ENCODE assay signal across 1 cellular context in the genomic region with DNA sequence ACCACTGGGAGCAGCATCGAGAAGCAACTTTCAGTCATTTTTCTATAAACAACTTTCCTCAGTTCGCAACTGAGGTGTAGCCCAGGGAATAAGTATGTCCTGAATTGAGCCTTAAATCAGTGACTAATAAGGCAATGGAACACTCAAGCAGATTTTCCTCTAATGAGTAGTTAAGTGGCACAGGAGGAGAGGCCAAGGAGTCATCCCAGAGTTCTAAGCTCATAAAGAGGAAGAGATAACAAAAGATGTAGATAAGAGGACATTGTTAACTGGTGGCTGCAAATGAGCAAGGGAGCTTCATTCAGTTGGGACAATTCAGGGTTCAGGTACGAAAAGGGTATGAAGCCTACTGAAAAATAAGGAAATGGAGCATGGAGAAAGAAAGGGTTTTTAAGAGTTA.
TF ChIP-seq lines count a peak whose summit lies in the region.

No MANE protein-coding gene starts in this region.

TF ChIP-seq in GM23338, 12 proteins besides CTCF, POLR2A, EP300 and RAD21 (continued from another document):
- TF ChIP-seq, protein P1, sequence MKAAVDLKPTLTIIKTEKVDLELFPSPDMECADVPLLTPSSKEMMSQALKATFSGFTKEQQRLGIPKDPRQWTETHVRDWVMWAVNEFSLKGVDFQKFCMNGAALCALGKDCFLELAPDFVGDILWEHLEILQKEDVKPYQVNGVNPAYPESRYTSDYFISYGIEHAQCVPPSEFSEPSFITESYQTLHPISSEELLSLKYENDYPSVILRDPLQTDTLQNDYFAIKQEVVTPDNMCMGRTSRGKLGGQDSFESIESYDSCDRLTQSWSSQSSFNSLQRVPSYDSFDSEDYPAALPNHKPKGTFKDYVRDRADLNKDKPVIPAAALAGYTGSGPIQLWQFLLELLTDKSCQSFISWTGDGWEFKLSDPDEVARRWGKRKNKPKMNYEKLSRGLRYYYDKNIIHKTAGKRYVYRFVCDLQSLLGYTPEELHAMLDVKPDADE (IDR thresholded peaks at IDR 0.05) = no peak
- no peak for TF ChIP-seq EZH2 (IDR thresholded peaks at IDR 0.05; ENCODE audit: low read depth, unreplicated experiment)
- TF ChIP-seq, protein P2, sequence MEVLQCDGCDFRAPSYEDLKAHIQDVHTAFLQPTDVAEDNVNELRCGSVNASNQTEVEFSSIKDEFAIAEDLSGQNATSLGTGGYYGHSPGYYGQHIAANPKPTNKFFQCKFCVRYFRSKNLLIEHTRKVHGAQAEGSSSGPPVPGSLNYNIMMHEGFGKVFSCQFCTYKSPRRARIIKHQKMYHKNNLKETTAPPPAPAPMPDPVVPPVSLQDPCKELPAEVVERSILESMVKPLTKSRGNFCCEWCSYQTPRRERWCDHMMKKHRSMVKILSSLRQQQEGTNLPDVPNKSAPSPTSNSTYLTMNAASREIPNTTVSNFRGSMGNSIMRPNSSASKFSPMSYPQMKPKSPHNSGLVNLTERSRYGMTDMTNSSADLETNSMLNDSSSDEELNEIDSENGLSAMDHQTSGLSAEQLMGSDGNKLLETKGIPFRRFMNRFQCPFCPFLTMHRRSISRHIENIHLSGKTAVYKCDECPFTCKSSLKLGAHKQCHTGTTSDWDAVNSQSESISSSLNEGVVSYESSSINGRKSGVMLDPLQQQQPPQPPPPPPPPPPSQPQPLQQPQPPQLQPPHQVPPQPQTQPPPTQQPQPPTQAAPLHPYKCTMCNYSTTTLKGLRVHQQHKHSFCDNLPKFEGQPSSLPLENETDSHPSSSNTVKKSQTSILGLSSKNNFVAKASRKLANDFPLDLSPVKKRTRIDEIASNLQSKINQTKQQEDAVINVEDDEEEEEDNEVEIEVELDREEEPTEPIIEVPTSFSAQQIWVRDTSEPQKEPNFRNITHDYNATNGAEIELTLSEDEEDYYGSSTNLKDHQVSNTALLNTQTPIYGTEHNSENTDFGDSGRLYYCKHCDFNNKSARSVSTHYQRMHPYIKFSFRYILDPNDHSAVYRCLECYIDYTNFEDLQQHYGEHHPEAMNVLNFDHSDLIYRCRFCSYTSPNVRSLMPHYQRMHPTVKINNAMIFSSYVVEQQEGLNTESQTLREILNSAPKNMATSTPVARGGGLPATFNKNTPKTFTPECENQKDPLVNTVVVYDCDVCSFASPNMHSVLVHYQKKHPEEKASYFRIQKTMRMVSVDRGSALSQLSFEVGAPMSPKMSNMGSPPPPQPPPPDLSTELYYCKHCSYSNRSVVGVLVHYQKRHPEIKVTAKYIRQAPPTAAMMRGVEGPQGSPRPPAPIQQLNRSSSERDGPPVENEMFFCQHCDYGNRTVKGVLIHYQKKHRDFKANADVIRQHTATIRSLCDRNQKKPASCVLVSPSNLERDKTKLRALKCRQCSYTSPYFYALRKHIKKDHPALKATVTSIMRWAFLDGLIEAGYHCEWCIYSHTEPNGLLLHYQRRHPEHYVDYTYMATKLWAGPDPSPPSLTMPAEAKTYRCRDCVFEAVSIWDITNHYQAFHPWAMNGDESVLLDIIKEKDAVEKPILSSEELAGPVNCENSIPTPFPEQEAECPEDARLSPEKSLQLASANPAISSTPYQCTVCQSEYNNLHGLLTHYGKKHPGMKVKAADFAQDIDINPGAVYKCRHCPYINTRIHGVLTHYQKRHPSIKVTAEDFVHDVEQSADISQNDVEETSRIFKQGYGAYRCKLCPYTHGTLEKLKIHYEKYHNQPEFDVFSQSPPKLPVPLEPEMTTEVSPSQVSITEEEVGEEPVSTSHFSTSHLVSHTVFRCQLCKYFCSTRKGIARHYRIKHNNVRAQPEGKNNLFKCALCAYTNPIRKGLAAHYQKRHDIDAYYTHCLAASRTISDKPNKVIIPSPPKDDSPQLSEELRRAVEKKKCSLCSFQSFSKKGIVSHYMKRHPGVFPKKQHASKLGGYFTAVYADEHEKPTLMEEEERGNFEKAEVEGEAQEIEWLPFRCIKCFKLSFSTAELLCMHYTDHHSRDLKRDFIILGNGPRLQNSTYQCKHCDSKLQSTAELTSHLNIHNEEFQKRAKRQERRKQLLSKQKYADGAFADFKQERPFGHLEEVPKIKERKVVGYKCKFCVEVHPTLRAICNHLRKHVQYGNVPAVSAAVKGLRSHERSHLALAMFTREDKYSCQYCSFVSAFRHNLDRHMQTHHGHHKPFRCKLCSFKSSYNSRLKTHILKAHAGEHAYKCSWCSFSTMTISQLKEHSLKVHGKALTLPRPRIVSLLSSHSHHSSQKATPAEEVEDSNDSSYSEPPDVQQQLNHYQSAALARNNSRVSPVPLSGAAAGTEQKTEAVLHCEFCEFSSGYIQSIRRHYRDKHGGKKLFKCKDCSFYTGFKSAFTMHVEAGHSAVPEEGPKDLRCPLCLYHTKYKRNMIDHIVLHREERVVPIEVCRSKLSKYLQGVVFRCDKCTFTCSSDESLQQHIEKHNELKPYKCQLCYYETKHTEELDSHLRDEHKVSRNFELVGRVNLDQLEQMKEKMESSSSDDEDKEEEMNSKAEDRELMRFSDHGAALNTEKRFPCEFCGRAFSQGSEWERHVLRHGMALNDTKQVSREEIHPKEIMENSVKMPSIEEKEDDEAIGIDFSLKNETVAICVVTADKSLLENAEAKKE (CRISPR knock-in tag; IDR thresholded peaks at IDR 0.05) = no peak
- no peak for TF ChIP-seq CREB1 (CRISPR knock-in tag; IDR thresholded peaks at IDR 0.05; ENCODE audit: low read depth)
- no peak for TF ChIP-seq ZNF331 (CRISPR knock-in tag; IDR thresholded peaks at IDR 0.05; ENCODE audit: low read depth)
- TF ChIP-seq STAT1 (IDR thresholded peaks at IDR 0.05; ENCODE audit: unreplicated experiment) = no peak
- no peak for TF ChIP-seq JUNB (IDR thresholded peaks at IDR 0.05; ENCODE audit: unreplicated experiment)
- no peak for TF ChIP-seq NANOG (IDR thresholded peaks at IDR 0.05; ENCODE audit: borderline replicate concordance)
- TF ChIP-seq ZNF114 (CRISPR knock-in tag; IDR thresholded peaks at IDR 0.05) = no peak
